ENCODE assay signal across 30 cellular contexts in the genomic region with DNA sequence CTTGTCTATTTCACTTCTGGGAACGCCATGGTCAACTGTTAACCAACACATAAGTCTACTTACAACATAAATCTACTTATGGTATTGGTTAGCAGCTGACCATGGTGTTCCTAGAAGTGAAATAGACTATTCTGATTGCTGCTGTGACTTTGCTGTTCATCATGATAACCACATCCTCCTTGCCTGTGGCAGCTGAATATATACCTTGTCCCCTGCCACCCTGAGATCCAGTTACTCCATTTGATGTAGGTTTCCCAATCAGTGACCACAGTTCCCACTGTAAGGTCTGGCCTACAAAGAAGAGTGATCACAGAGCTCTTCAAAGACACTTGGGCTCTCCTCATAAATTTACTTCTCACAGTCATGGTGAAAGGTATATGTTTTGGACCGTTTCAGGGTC.
"Had no signal": no experiment of that assay in that cellular context is flagged by ENCODE, and none has a peak within 500 bp of the region (broad histone marks: within the 10 kb centered on the region; RNA-seq: fewer than 3 reads in every experiment).

No MANE protein-coding gene starts in this region.

- DNase-seq: activated B cell treated with CpG ODN at 0.5 μM for 24 hours; activated CD8-positive, alpha-beta memory T cell treated with anti-CD3 and anti-CD28 coated beads, Interleukin-2, amount 10 ng/mL, durations not matched to agents 7 days and 5 days; activated CD8-positive, alpha-beta T cell treated with anti-CD3 and anti-CD28 coated beads, Interleukin-2, amount 10 ng/mL, durations not matched to agents 7 days and 5 days; activated naive CD8-positive, alpha-beta T cell treated with anti-CD3 and anti-CD28 coated beads, Interleukin-2, amount 50 U/mL, for 24 hours; activated T-cell treated with anti-CD3 and anti-CD28 coated beads, Interleukin-2, amount 50 U/mL, for 48 hours; amygdala; central memory CD4-positive, alpha-beta T cell; endodermal cell; foreskin keratinocyte; heart left ventricle; hypothalamus; immature natural killer cell; kidney; left colon; mammary epithelial cell; nucleus accumbens; pancreas; retina; stimulated activated CD4-positive, alpha-beta T cell treated with anti-CD3 and anti-CD28 coated beads, Interleukin-12 subunit alpha, Interleukin-12 subunit beta, amount 100 ng/mL, for 4 hours; stimulated activated CD4-positive, alpha-beta T cell treated with anti-CD3 and anti-CD28 coated beads, Interleukin-4, amount 100 ng/mL, for 1 hour; trophoblast cell had no signal

- ATAC-seq: activated CD8-positive, alpha-beta memory T cell treated with anti-CD3 and anti-CD28 coated beads, Interleukin-2, amount 10 ng/mL, durations not matched to agents 7 days and 5 days; activated CD8-positive, alpha-beta T cell treated with anti-CD3 and anti-CD28 coated beads, Interleukin-2, amount 10 ng/mL, durations not matched to agents 7 days and 5 days; activated naive CD8-positive, alpha-beta T cell treated with anti-CD3 and anti-CD28 coated beads, Interleukin-2, amount 50 U/mL, for 24 hours; esophagus mucosa; foreskin keratinocyte; heart left ventricle; left colon; pancreas; sciatic nerve; stimulated activated effector memory CD8-positive, alpha-beta T cell treated with anti-CD3 and anti-CD28 coated beads, Interleukin-12 subunit alpha, Interleukin-12 subunit beta, amount 100 ng/mL, for 72 hours had no signal

- H3K4me1 Mint-ChIP-seq: activated B cell treated with CpG ODN at 0.5 μM for 24 hours; activated naive CD4-positive, alpha-beta T cell treated with anti-CD3 and anti-CD28 coated beads, Interleukin-2, amount 50 U/mL, for 24 hours; activated naive CD8-positive, alpha-beta T cell treated with anti-CD3 and anti-CD28 coated beads, Interleukin-2, amount 50 U/mL, for 24 hours; endodermal cell; immature natural killer cell; neural crest cell; stimulated activated effector memory CD8-positive, alpha-beta T cell treated with anti-CD3 and anti-CD28 coated beads, Interleukin-12 subunit alpha, Interleukin-12 subunit beta, amount 100 ng/mL, for 72 hours had no signal

- H3K36me3 Mint-ChIP-seq: activated CD8-positive, alpha-beta memory T cell treated with anti-CD3 and anti-CD28 coated beads, Interleukin-2, amount 10 ng/mL, durations not matched to agents 7 days and 5 days; activated naive CD4-positive, alpha-beta T cell treated with anti-CD3 and anti-CD28 coated beads, Interleukin-2, amount 50 U/mL, for 24 hours; stimulated activated effector memory CD8-positive, alpha-beta T cell treated with anti-CD3 and anti-CD28 coated beads, Interleukin-12 subunit alpha, Interleukin-12 subunit beta, amount 100 ng/mL, for 72 hours had no signal

- H3K27ac Mint-ChIP-seq: activated B cell treated with CpG ODN at 0.5 μM for 24 hours; activated CD8-positive, alpha-beta memory T cell treated with anti-CD3 and anti-CD28 coated beads, Interleukin-2, amount 10 ng/mL, durations not matched to agents 7 days and 5 days; activated CD8-positive, alpha-beta T cell treated with anti-CD3 and anti-CD28 coated beads, Interleukin-2, amount 10 ng/mL, durations not matched to agents 7 days and 5 days; activated naive CD4-positive, alpha-beta T cell treated with anti-CD3 and anti-CD28 coated beads, Interleukin-2, amount 50 U/mL, for 24 hours; activated naive CD8-positive, alpha-beta T cell treated with anti-CD3 and anti-CD28 coated beads, Interleukin-2, amount 50 U/mL, for 24 hours; activated T-helper 2 cell treated with anti-CD3 and anti-CD28 coated beads, Interferon-gamma antibody, Interleukin-2, Interleukin-4, amounts not matched to agents 10 μg/mL and 5 μg/mL and 100 μg/mL, durations not matched to agents 14 hours and 24 hours and 36 hours; dendritic cell treated with granulocyte-macrophage colony-stimulating factor and Interleukin-4, amounts not matched to agents 40 ng/mL and 50 ng/mL, for 4 days; endodermal cell; immature natural killer cell; stimulated activated effector memory CD8-positive, alpha-beta T cell treated with anti-CD3 and anti-CD28 coated beads, Interleukin-12 subunit alpha, Interleukin-12 subunit beta, amount 100 ng/mL, for 72 hours; stimulated activated naive CD8-positive, alpha-beta T cell treated with anti-CD3 and anti-CD28 coated beads, Interleukin-15, Interleukin-2, amounts not matched to agents 100 ng/mL and 50 ng/mL, for 24 hours had no signal

- H3K27me3 Mint-ChIP-seq: activated B cell treated with CpG ODN at 0.5 μM for 24 hours; dendritic cell treated with granulocyte-macrophage colony-stimulating factor and Interleukin-4, amounts not matched to agents 40 ng/mL and 50 ng/mL, for 4 days had no signal

- H3K4me3 Mint-ChIP-seq: activated B cell treated with CpG ODN at 0.5 μM for 24 hours; activated CD8-positive, alpha-beta memory T cell treated with anti-CD3 and anti-CD28 coated beads, Interleukin-2, amount 10 ng/mL, durations not matched to agents 7 days and 5 days; activated CD8-positive, alpha-beta T cell treated with anti-CD3 and anti-CD28 coated beads, Interleukin-2, amount 10 ng/mL, durations not matched to agents 7 days and 5 days; activated naive CD4-positive, alpha-beta T cell treated with anti-CD3 and anti-CD28 coated beads, Interleukin-2, amount 50 U/mL, for 24 hours; activated naive CD8-positive, alpha-beta T cell treated with anti-CD3 and anti-CD28 coated beads, Interleukin-2, amount 50 U/mL, for 24 hours; dendritic cell treated with granulocyte-macrophage colony-stimulating factor and Interleukin-4, amounts not matched to agents 40 ng/mL and 50 ng/mL, for 4 days; endodermal cell; immature natural killer cell; neural crest cell; stimulated activated effector memory CD8-positive, alpha-beta T cell treated with anti-CD3 and anti-CD28 coated beads, Interleukin-12 subunit alpha, Interleukin-12 subunit beta, amount 100 ng/mL, for 72 hours; stimulated activated naive CD8-positive, alpha-beta T cell treated with anti-CD3 and anti-CD28 coated beads, Interleukin-15, Interleukin-2, amounts not matched to agents 100 ng/mL and 50 ng/mL, for 24 hours had no signal

- FAIRE-seq: kidney, pancreas, urothelium cell line had no signal
